8 cellular contexts compared by ENCODE assay signal in the genomic region with DNA sequence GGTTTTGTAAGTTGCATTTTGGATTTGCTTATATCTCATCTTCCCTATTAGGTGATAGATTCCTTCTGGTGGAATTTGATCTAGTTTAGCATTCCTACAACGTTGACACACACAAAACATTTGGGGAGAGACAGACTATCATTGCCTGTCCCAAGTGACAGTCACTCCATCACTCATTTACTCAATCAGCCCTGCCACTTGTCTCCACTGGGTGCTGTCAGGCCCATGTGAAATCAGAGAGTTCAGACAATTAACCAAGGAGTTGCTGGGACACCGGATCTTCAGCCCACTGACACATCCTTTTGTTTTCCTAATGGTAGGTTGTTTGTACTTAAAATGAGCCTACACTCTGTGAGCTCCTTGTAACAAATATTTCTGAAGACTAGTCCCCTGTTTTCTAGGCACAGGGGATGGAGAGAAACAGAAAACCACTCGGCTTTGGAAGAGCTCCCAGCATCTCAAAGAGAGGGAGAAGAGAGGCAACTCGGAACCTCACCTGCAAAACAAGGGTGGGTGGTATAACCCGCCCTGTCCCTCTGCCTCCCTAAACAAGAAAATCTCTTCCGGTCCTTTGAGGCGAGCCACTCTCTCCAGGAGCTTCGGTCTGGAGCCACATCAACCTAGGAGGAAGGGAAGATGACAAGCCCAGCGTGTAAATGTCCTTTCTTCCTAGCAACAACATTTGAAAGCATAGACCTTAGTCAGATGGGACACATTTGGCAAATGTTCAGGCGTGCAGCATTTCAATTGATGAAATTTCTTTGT.
DNase-seq lines count a peak whose midpoint lies in the region; ATAC-seq and TF ChIP-seq lines count a peak whose summit lies in the region.

No MANE protein-coding gene starts in this region.

- H3K4me3 ChIP-seq in epithelial cell of esophagus (ENCODE audit: low read length): peak overlapping the region; percentile 31
- H3K4me3 ChIP-seq in trophoblast cell (ENCODE audit: low read depth, low read length): no peak overlapping the region

- H3K79me1 ChIP-seq in trophoblast cell (ENCODE audit: low read length): no peaks in the 10 kb centered on the region

- no peak overlapping the region for H2AK5ac ChIP-seq in trophoblast cell (ENCODE audit: low read length)

- H4K8ac ChIP-seq in trophoblast cell (ENCODE audit: low read depth, low read length): no peak overlapping the region

- peaks cover 0 to 6% of the 10 kb centered on the region in 2 experiments for H3K4me1 ChIP-seq in trophoblast cell (ENCODE audit: control insufficient read depth in 1 of 2, insufficient read depth in 2 of 2, low read length in 2 of 2)

- H2BK12ac ChIP-seq in trophoblast cell (ENCODE audit: low read length): no peak overlapping the region

- H3K79me2 ChIP-seq in trophoblast cell (ENCODE audit: control insufficient read depth, insufficient read depth, low read length, poor library complexity): no peaks in the 10 kb centered on the region

- no peaks in the 10 kb centered on the region for H3K36me3 ChIP-seq in trophoblast cell (ENCODE audit: control insufficient read depth in 1 of 2, insufficient read depth in 2 of 2, low read length in 2 of 2)

- no peak overlapping the region for H2AFZ ChIP-seq in trophoblast cell (ENCODE audit: insufficient read depth, low read length, poor library complexity)

- TF ChIP-seq CTCF in epithelial cell of esophagus (IDR thresholded peaks at IDR 0.05; ENCODE audit: insufficient read depth, low read depth, low read length, missing control alignments): no peak

- WGBS in trophoblast cell (ENCODE audit: extremely low coverage, insufficient coverage, insufficient read length): no CpG with 5 or more reads among the region's 10 CpGs

- no peak overlapping the region for H4K91ac ChIP-seq in trophoblast cell (ENCODE audit: low read depth, low read length)

- H3K18ac ChIP-seq in trophoblast cell (ENCODE audit: low read length): no peak overlapping the region

- DNase-seq in NCI-H748 treated with DMSO at 0.1 percent for 48 hours (lab: John Stamatoyannopoulos, UW) (peak; percentile 20), epithelial cell of esophagus (ENCODE audit: low read depth) (no peak), trophoblast cell (no peak), AML-193 (lab: John Stamatoyannopoulos, UW) (no peak), OCI-M1 (lab: John Stamatoyannopoulos, UW) (no peak)
- no peak for DNase-seq in stimulated activated CD4-positive, alpha-beta T cell treated with anti-CD3 and anti-CD28 coated beads, Interleukin-2, amount 100 ng/mL, for 48 hours
- no peak for DNase-seq in stimulated activated CD4-positive, alpha-beta T cell treated with anti-CD3 and anti-CD28 coated beads, Interleukin-1b, Interleukin-23, amount 100 ng/mL, for 48 hours

- H3K27ac ChIP-seq in trophoblast cell (ENCODE audit: low read depth, low read length): no peak overlapping the region

- peak; percentile 24 for ATAC-seq in GM19035 (IDR thresholded peaks at IDR 0.05; ENCODE audit: unreplicated experiment)

- no peak overlapping the region for H3K9ac ChIP-seq in trophoblast cell (ENCODE audit: low read length)

- no peak overlapping the region for H2BK120ac ChIP-seq in trophoblast cell (ENCODE audit: insufficient read depth, low read length, poor library complexity)

- H3K4ac ChIP-seq in trophoblast cell (ENCODE audit: low read depth, low read length): no peak overlapping the region

- H3K4me2 ChIP-seq in trophoblast cell (ENCODE audit: low read length): peak overlapping the region; percentile 66

- H3K9me3 ChIP-seq in trophoblast cell (ENCODE audit: insufficient read depth, low read depth, low read length): no peaks in the 10 kb centered on the region

- H2BK5ac ChIP-seq in trophoblast cell (ENCODE audit: low read depth, low read length, poor library complexity): no peak overlapping the region

- no peak overlapping the region for H3K14ac ChIP-seq in trophoblast cell (ENCODE audit: low read length)

- H3K23ac ChIP-seq in trophoblast cell (ENCODE audit: low read length): no peak overlapping the region

- H3K27me3 ChIP-seq in trophoblast cell (ENCODE audit: insufficient read depth, low read length): no peaks in the 10 kb centered on the region

- H4K12ac ChIP-seq in trophoblast cell (ENCODE audit: low read depth, low read length): no peak overlapping the region
